8 cellular contexts compared by ENCODE assay signal in genomic region chr19:14347999-14348889, GRCh38. TPM values are rescaled to one million over a fixed set of nuclear protein-coding genes. Genes with fewer than 3 reads are reported as not detected.
DNase-seq lines count a peak whose midpoint lies in the region; ATAC-seq and TF ChIP-seq lines count a peak whose summit lies in the region.

No MANE protein-coding gene starts in this region.

- POLR2A ChIA-PET in RWPE1 (lab: Yijun Ruan, JAX; ENCODE audit: low non-redundant PET), result interaction anchor here (0.5 to 0.6 kb wide), 2 partner anchors 74 to 210 kb away, joined by 5 to 6 read pairs; no protein-coding TSS in a partner anchor

- peak; percentile 94 for DNase-seq in AG20443 (ENCODE audit: low spot score)
- DNase-seq in H7, result peak; percentile 97
- DNase-seq in RWPE1 (ENCODE audit: low spot score), result peak; percentile 81
- peak; percentile 76 to 84 for DNase-seq in activated naive CD4-positive, alpha-beta T cell treated with anti-CD3 and anti-CD28 coated beads, Interleukin-2, amount 50 U/mL, for 72 hours (ENCODE audit: low spot score in 2 of 2)
- peak; percentile 86 for DNase-seq in cardiac septum (ENCODE audit: low spot score)
- DNase-seq in T1000 (lab: John Stamatoyannopoulos, UW), result no peak
- DNase-seq in NCI-H510A treated with DMSO at 0.1 percent for 48 hours (lab: John Stamatoyannopoulos, UW), result no peak

- no peak overlapping the region for H3K27ac ChIP-seq in RWPE1
- H3K27ac ChIP-seq in rectal smooth muscle tissue (ENCODE audit: low read depth, low read length), result no peak overlapping the region

- H3K9me3 Mint-ChIP-seq in activated naive CD4-positive, alpha-beta T cell treated with anti-CD3 and anti-CD28 coated beads, Interleukin-2, amount 50 U/mL, for 72 hours, result no peaks in the 10 kb centered on the region

- H3K4me3 ChIP-seq in H7 (ENCODE audit: insufficient read depth, low read depth, low read length), result 0 out of 2 replicates have a peak overlapping the region, but pooled peaks have one; percentile 16
- peak overlapping the region; percentile 58 for H3K4me3 ChIP-seq in rectal smooth muscle tissue (ENCODE audit: low read length)

- intact Hi-C loops in cardiac septum (cut with DNase I), result loop anchor here (5.0 to 10.0 kb wide), 4 partner anchors 151 to 466 kb away; partner anchors contain the start of gene MISP3

- H3K27me3 ChIP-seq in H7 (ENCODE audit: control insufficient read depth, insufficient read depth, low read length) (no peaks in the 10 kb centered on the region), rectal smooth muscle tissue (ENCODE audit: control insufficient read depth, insufficient read depth, low read length) (no peaks in the 10 kb centered on the region)

- CTCF ChIA-PET in RWPE1 (lab: Yijun Ruan, JAX), result interaction anchor here (0.5 to 2.2 kb wide), 35 partner anchors 9 to 1300 kb away, joined by 3 to 14 read pairs (median 3); partner anchors contain the start of gene ADGRE5

- peak overlapping the region in 1 of 2 donors; percentile 65 for H3K27ac Mint-ChIP-seq in activated naive CD4-positive, alpha-beta T cell treated with anti-CD3 and anti-CD28 coated beads, Interleukin-2, amount 50 U/mL, for 72 hours

- peak; percentile 76 to 81 for ATAC-seq in activated naive CD4-positive, alpha-beta T cell treated with anti-CD3 and anti-CD28 coated beads, Interleukin-2, amount 50 U/mL, for 72 hours

- peak; percentile 99 for TF ChIP-seq CTCF in RWPE1 (conservative IDR thresholded peaks at IDR 0.05; ENCODE audit: low read depth)

- peaks cover 3% of the 10 kb centered on the region for H3K4me1 ChIP-seq in rectal smooth muscle tissue (ENCODE audit: control insufficient read depth, insufficient read depth, low read length)

- H3K36me3 ChIP-seq in H7 (replicated peaks; ENCODE audit: control insufficient read depth, insufficient read depth, low read length) (no peaks in the 10 kb centered on the region), rectal smooth muscle tissue (ENCODE audit: control insufficient read depth, insufficient read depth, low read length) (no peaks in the 10 kb centered on the region)

- H3K36me3 Mint-ChIP-seq in activated naive CD4-positive, alpha-beta T cell treated with anti-CD3 and anti-CD28 coated beads, Interleukin-2, amount 50 U/mL, for 72 hours, result no peaks in the 10 kb centered on the region

- no peak overlapping the region for H3K9ac ChIP-seq in rectal smooth muscle tissue (ENCODE audit: low read length)

RNA-seq across cellular contexts. Expression of gene ADGRE5, which starts 33.0 kb away (rescaled TPM):
- 5.9 and 6.1 TPM in 2 replicates for total RNA-seq in H7 (2014; rRNA removed; shearing (Covaris generic))
- total RNA-seq in activated naive CD4-positive, alpha-beta T cell treated with anti-CD3 and anti-CD28 coated beads, Interleukin-2, amount 50 U/mL, for 72 hours, result 100 to 1,000 TPM; 222 to 256 TPM
- total RNA-seq in cardiac septum, result 36.4 TPM

Comparison
In these comparisons a context has a peak if more than half of its experiments do, and no peak if none do; other contexts are left out.
1. DNase-seq: peak in AG20443 (single experiment), H7 (single experiment), RWPE1 (single experiment), activated naive CD4-positive, alpha-beta T cell treated with anti-CD3 and anti-CD28 coated beads, Interleukin-2, amount 50 U/mL, for 72 hours (2 of 2) and cardiac septum (single experiment); none in T1000 (single experiment) and NCI-H510A treated with DMSO at 0.1 percent for 48 hours (single experiment).